ENCODE assay signal across 7 cellular contexts in genomic region chr1:26993237-26994019, GRCh38. TPM values are rescaled to one million over a fixed set of nuclear protein-coding genes. Genes with fewer than 3 reads are reported as not detected.
DNase-seq lines count a peak whose midpoint lies in the region; ATAC-seq and TF ChIP-seq lines count a peak whose summit lies in the region.

Gene TRNP1 (plus strand): TSS chr1:26993692. CDS start chr1:26993787, 95 bp downstream.

- H3K27ac Mint-ChIP-seq in activated naive CD4-positive, alpha-beta T cell treated with anti-CD3 and anti-CD28 coated beads, Interleukin-2, amount 50 U/mL, for 24 hours, result peak within 1 kb of the TSS; percentile 72
- peak within 1 kb of the TSS; percentile 79 for H3K27ac Mint-ChIP-seq in osteocyte (ENCODE audit: unreplicated experiment)

- peak within 1 kb of the TSS; percentile 54 to 65 for H3K27ac ChIP-seq in thoracic aorta

- ATAC-seq in GM18502 (IDR thresholded peaks at IDR 0.05; ENCODE audit: poor library complexity, unreplicated experiment) (peak; percentile 50), thoracic aorta (ENCODE audit: insufficient number of reproducible peaks, low FRiP score, low read depth) (no peak)

- DNase-seq in HuH-7 (ENCODE audit: low spot score) (peak; percentile 95), SK-N-DZ (ENCODE audit: low spot score) (peak; percentile 81), glomerular visceral epithelial cell (ENCODE audit: extremely low spot score) (peak; percentile 87), osteocyte (ENCODE audit: extremely low spot score, unreplicated experiment) (peak; percentile 91), thoracic aorta (ENCODE audit: low spot score) (no peak)

- no peaks in the 10 kb centered on the region for H3K36me3 ChIP-seq in thoracic aorta

- H3K27me3 ChIP-seq in thoracic aorta (replicated peaks; ENCODE audit: insufficient read depth), result no peaks in the 10 kb centered on the region

- TF ChIP-seq CTCF in osteocyte (IDR thresholded peaks at IDR 0.05) (no peak), thoracic aorta (IDR thresholded peaks at IDR 0.05) (no peak)

- peak within 1 kb of the TSS; percentile 82 for H3K4me3 Mint-ChIP-seq in activated naive CD4-positive, alpha-beta T cell treated with anti-CD3 and anti-CD28 coated beads, Interleukin-2, amount 50 U/mL, for 24 hours
- peak within 1 kb of the TSS; percentile 84 for H3K4me3 Mint-ChIP-seq in osteocyte (ENCODE audit: unreplicated experiment)

- H3K4me1 ChIP-seq in thoracic aorta (ENCODE audit: control insufficient read depth in 1 of 2, low read depth in 2 of 2), result peaks cover 15 to 47% of the 10 kb centered on the region in 2 donors

- H3K36me3 Mint-ChIP-seq in activated naive CD4-positive, alpha-beta T cell treated with anti-CD3 and anti-CD28 coated beads, Interleukin-2, amount 50 U/mL, for 24 hours, result no peaks in the 10 kb centered on the region
- no peaks in the 10 kb centered on the region for H3K36me3 Mint-ChIP-seq in osteocyte (ENCODE audit: unreplicated experiment)

- peak within 1 kb of the TSS; percentile 92 for H3K4me3 ChIP-seq in thoracic aorta

- H3K27me3 Mint-ChIP-seq in activated naive CD4-positive, alpha-beta T cell treated with anti-CD3 and anti-CD28 coated beads, Interleukin-2, amount 50 U/mL, for 24 hours, result peaks cover 27% of the 10 kb centered on the region
- H3K27me3 Mint-ChIP-seq in osteocyte (ENCODE audit: unreplicated experiment), result no peaks in the 10 kb centered on the region

- peaks cover 22% of the 10 kb centered on the region for H3K4me1 Mint-ChIP-seq in activated naive CD4-positive, alpha-beta T cell treated with anti-CD3 and anti-CD28 coated beads, Interleukin-2, amount 50 U/mL, for 24 hours
- H3K4me1 Mint-ChIP-seq in osteocyte (ENCODE audit: unreplicated experiment), result peaks cover 57% of the 10 kb centered on the region

- H3K9me3 ChIP-seq in thoracic aorta, result no peaks in the 10 kb centered on the region

- no peaks in the 10 kb centered on the region for H3K9me3 Mint-ChIP-seq in activated naive CD4-positive, alpha-beta T cell treated with anti-CD3 and anti-CD28 coated beads, Interleukin-2, amount 50 U/mL, for 24 hours
- H3K9me3 Mint-ChIP-seq in osteocyte (ENCODE audit: unreplicated experiment), result no peaks in the 10 kb centered on the region

RNA-seq across cellular contexts. Expression of gene TRNP1, which starts in this region (rescaled TPM):
- polyA plus RNA-seq in SK-N-DZ (2014; cell fraction: cytosol; rRNA removed), result 6.3 and 14.1 TPM in 2 replicates
- polyA plus RNA-seq in SK-N-DZ (2014; cell fraction: nucleus; rRNA removed), result 3.4 and 11.7 TPM in 2 replicates
- 33.7 and 36.3 TPM in 2 replicates for total RNA-seq in osteocyte
- 10 to 100 TPM; 26.4 to 34.9 TPM for total RNA-seq in thoracic aorta
